Comparison of ENCODE assay signal across 9 cellular contexts in the genomic region with DNA sequence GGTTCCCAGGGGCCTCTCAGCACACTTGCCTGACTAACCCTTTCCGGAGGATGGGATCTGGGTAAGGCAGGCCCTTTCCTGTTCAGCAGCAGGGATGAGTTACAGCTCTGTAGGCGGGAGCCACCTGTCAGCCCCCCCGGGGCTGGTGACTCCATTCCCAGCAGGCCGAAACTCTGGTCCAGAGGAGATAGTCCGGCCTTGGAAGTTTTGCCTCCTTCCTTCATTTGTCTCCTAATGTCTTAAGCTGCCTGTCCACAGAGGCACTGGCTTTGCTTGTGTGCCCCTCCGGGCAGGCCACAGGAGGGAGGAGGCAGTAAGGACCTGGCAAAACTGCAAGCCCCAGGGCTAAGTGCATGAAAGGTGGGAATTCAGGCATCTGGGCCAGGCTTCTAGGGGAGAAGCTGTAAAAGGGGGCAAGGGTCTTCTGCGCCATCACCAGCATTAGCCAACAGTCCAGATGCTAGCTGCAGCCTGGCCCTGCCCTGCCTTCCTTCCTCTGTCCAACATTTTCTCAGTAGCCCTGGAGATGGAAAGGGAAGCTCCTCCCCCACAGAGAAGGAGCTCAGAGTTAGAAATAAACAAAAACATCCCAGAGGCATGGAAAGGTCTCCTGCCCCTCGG. TPM values are rescaled to one million over a fixed set of nuclear protein-coding genes. Genes with fewer than 3 reads are reported as not detected.
A peak's percentile ranks its signal among the peaks of the same experiment; 100 is the strongest.
DNase-seq lines count a peak whose midpoint lies in the region; ATAC-seq and TF ChIP-seq lines count a peak whose summit lies in the region.
"Had no signal": no experiment of that assay in that cellular context is flagged by ENCODE, and none has a peak within 500 bp of the region (broad histone marks: within the 10 kb centered on the region; RNA-seq: fewer than 3 reads in every experiment).

No MANE protein-coding gene starts in this region.

- no peaks in the 10 kb centered on the region for H3K36me3 Mint-ChIP-seq in natural killer cell treated with Interleukin-12 subunit alpha and Interleukin-12 subunit beta and Interleukin-15 and Interleukin-18, amount 100 ng/mL, for 72 hours

- no peak for DNase-seq in AG09309 (ENCODE audit: low read depth)
- DNase-seq in MG63 = peak; percentile 59
- DNase-seq in epithelial cell of prostate (ENCODE audit: low read depth, low spot score) = no peak
- no peak for DNase-seq in natural killer cell treated with Interleukin-12 subunit alpha and Interleukin-12 subunit beta and Interleukin-15 and Interleukin-18, amount 100 ng/mL, for 72 hours (ENCODE audit: low spot score)
- DNase-seq in Ammon's horn (ENCODE audit: low spot score) = no peak
- no peak for DNase-seq in NCI-H2029 treated with DMSO at 0.1 percent for 48 hours (lab: John Stamatoyannopoulos, UW)
- DNase-seq in NCI-H2107 (lab: John Stamatoyannopoulos, UW) = no peak
- no peak for DNase-seq in NCI-H2081 (lab: John Stamatoyannopoulos, UW)
- DNase-seq: Karpas-422 had no signal

- TF ChIP-seq CTCF in AG09309 (IDR thresholded peaks at IDR 0.05; ENCODE audit: control insufficient read depth, insufficient read depth, low read depth, low read length, missing control alignments) = no peak

- H3K9me3 Mint-ChIP-seq in natural killer cell treated with Interleukin-12 subunit alpha and Interleukin-12 subunit beta and Interleukin-15 and Interleukin-18, amount 100 ng/mL, for 72 hours = no peaks in the 10 kb centered on the region

- H3K27ac ChIP-seq in epithelial cell of prostate = peak overlapping the region; percentile 97

- H3K4me1 Mint-ChIP-seq in natural killer cell treated with Interleukin-12 subunit alpha and Interleukin-12 subunit beta and Interleukin-15 and Interleukin-18, amount 100 ng/mL, for 72 hours (ENCODE audit: low read depth in 2 of 2) = peaks cover 12 to 22% of the 10 kb centered on the region in 2 donors

- peaks cover 8 to 20% of the 10 kb centered on the region in 2 donors for H3K27me3 Mint-ChIP-seq in natural killer cell treated with Interleukin-12 subunit alpha and Interleukin-12 subunit beta and Interleukin-15 and Interleukin-18, amount 100 ng/mL, for 72 hours

- peaks cover 21% of the 10 kb centered on the region for H3K36me3 ChIP-seq in MG63

- peak overlapping the region; percentile 70 for H3K4me3 ChIP-seq in AG09309 (ENCODE audit: control insufficient read depth, low read depth, low read length)
- peak overlapping the region; percentile 83 for H3K4me3 ChIP-seq in MG63

- peak overlapping the region; percentile 27 for H3K4me3 Mint-ChIP-seq in natural killer cell treated with Interleukin-12 subunit alpha and Interleukin-12 subunit beta and Interleukin-15 and Interleukin-18, amount 100 ng/mL, for 72 hours

- ATAC-seq in natural killer cell treated with Interleukin-12 subunit alpha and Interleukin-12 subunit beta and Interleukin-15 and Interleukin-18, amount 100 ng/mL, for 72 hours = no peak

- no peaks in the 10 kb centered on the region for H3K9me3 ChIP-seq in MG63

- no peaks in the 10 kb centered on the region for H3K27me3 ChIP-seq in MG63

- H3K27ac Mint-ChIP-seq in natural killer cell treated with Interleukin-12 subunit alpha and Interleukin-12 subunit beta and Interleukin-15 and Interleukin-18, amount 100 ng/mL, for 72 hours = no peak overlapping the region

RNA-seq across cellular contexts. Expression of a gene that starts 1.2 kb away (rescaled TPM):
- total RNA-seq in MG63 (2014; rRNA removed; shearing (Covaris generic); ENCODE audit: low replicate concordance) = 165 and 212 TPM in 2 replicates
- total RNA-seq in natural killer cell treated with Interleukin-12 subunit alpha and Interleukin-12 subunit beta and Interleukin-15 and Interleukin-18, amount 100 ng/mL, for 72 hours = not detected

RNA-seq across cellular contexts. Expression of a gene that starts 11.1 kb away (rescaled TPM):
- total RNA-seq in MG63 (2014; rRNA removed; shearing (Covaris generic); ENCODE audit: low replicate concordance) = 6.2 and 7.6 TPM in 2 replicates
- total RNA-seq in natural killer cell treated with Interleukin-12 subunit alpha and Interleukin-12 subunit beta and Interleukin-15 and Interleukin-18, amount 100 ng/mL, for 72 hours = not detected

RNA-seq across cellular contexts. Expression of a gene that starts 12.1 kb away (rescaled TPM):
- total RNA-seq in MG63 (2014; rRNA removed; shearing (Covaris generic); ENCODE audit: low replicate concordance) = 0.12 and 1.7 TPM in 2 replicates
- not detected for total RNA-seq in natural killer cell treated with Interleukin-12 subunit alpha and Interleukin-12 subunit beta and Interleukin-15 and Interleukin-18, amount 100 ng/mL, for 72 hours

RNA-seq across cellular contexts. Expression of a gene that starts 50.6 kb away (rescaled TPM):
- 12.0 TPM in 1 of 2 replicates, not detected in the other for total RNA-seq in MG63 (2014; rRNA removed; shearing (Covaris generic); ENCODE audit: low replicate concordance)
- not detected for total RNA-seq in natural killer cell treated with Interleukin-12 subunit alpha and Interleukin-12 subunit beta and Interleukin-15 and Interleukin-18, amount 100 ng/mL, for 72 hours

Comparison
In these comparisons a context has a peak if more than half of its experiments do, and no peak if none do; other contexts are left out.
1. RNA of a gene that starts 1.2 kb away (total RNA-seq): 165 to 212 TPM in MG63; not detected in natural killer cell treated with Interleukin-12 subunit alpha and Interleukin-12 subunit beta and Interleukin-15 and Interleukin-18, amount 100 ng/mL, for 72 hours; every median in the first group is over 100 times any median in the second.